8 cellular contexts compared by ENCODE assay signal in genomic region chr13:102591988-102592781, GRCh38. TPM values are rescaled to one million over a fixed set of nuclear protein-coding genes. Genes with fewer than 3 reads are reported as not detected.
A peak's percentile ranks its signal among the peaks of the same experiment; 100 is the strongest.
DNase-seq lines count a peak whose midpoint lies in the region; ATAC-seq and TF ChIP-seq lines count a peak whose summit lies in the region.

No MANE protein-coding gene starts in this region.

- H3F3A ChIP-seq in OCI-LY1 (ENCODE audit: insufficient read depth, low read length): peaks cover 4% of the 10 kb centered on the region; the same call in 1 of the 2 replicates

- no peaks in the 10 kb centered on the region for H3K9me3 Mint-ChIP-seq in activated T-cell treated with anti-CD3 and anti-CD28 coated beads, Interleukin-2, amount 50 U/mL, for 24 hours

- H3K4me3 ChIP-seq in HL-60 (replicated peaks; ENCODE audit: insufficient read depth, low read length) (peak overlapping the region; percentile 57), OCI-LY1 (ENCODE audit: low read depth, low read length, poor library complexity, severe bottlenecking) (peak overlapping the region; percentile 73), esophagus squamous epithelium (peak overlapping the region; percentile 54 to 75 (median 60))

- TF ChIP-seq POLR2A in esophagus squamous epithelium (IDR thresholded peaks at IDR 0.05): peak in 1 of 4 donors; percentile 22

- H3K4me1 ChIP-seq in OCI-LY1 (ENCODE audit: insufficient read depth, low read length, severe bottlenecking) (peaks cover 34% of the 10 kb centered on the region), esophagus squamous epithelium (peaks cover 4 to 31% (median 5%) of the 10 kb centered on the region in 3 donors)

- H3K4me2 ChIP-seq in OCI-LY1 (ENCODE audit: low read length): peak overlapping the region; percentile 95

- 1 to 3% methylated on average over 6 to 28 of the region's 36 CpGs for WGBS in esophagus squamous epithelium, 2 donors

- no peaks in the 10 kb centered on the region for H3K9me2 ChIP-seq in OCI-LY1 (ENCODE audit: low read depth, low read length)

- H3K27me3 ChIP-seq in HL-60 (ENCODE audit: insufficient read depth, poor library complexity, severe bottlenecking) (no peaks in the 10 kb centered on the region), OCI-LY1 (ENCODE audit: insufficient read depth, low read length) (no peaks in the 10 kb centered on the region), esophagus squamous epithelium (no peaks in the 10 kb centered on the region)

- H3K36me3 Mint-ChIP-seq in activated T-cell treated with anti-CD3 and anti-CD28 coated beads, Interleukin-2, amount 50 U/mL, for 24 hours (ENCODE audit: low read depth): peaks cover 11% of the 10 kb centered on the region

- DNase-seq in COR-L47 (lab: John Stamatoyannopoulos, UW) (peak; percentile 77), HL-60 (ENCODE audit: low read depth in 1 of 2, low spot score in 1 of 2) (peak in 1 of 2 experiments; percentile 80), esophagus squamous epithelium (lab: John Stamatoyannopoulos, UW) (peak; percentile 32), myocyte (ENCODE audit: low read depth) (peak; percentile 73)
- DNase-seq in activated T-cell treated with anti-CD3 and anti-CD28 coated beads, Interleukin-2, amount 50 U/mL, for 24 hours: peak; percentile 85
- DNase-seq in stimulated activated CD8-positive, alpha-beta memory T cell treated with anti-CD3 and anti-CD28 coated beads, Interleukin-7, amount 100 ng/mL, for 48 hours (ENCODE audit: extremely low read depth in 1 of 2, low read depth in 1 of 2): peak; percentile 41 to 73

- H3K9ac ChIP-seq in OCI-LY1 (ENCODE audit: low read length): peak overlapping the region; percentile 73

- peak overlapping the region; percentile 84 for H2AFZ ChIP-seq in OCI-LY1 (ENCODE audit: low read length)

- peak; percentile 49 for TF ChIP-seq CTCF in HL-60 (IDR thresholded peaks at IDR 0.05; ENCODE audit: insufficient read depth, low read length)
- peak; percentile 96 for TF ChIP-seq CTCF in OCI-LY1 (IDR thresholded peaks at IDR 0.05; ENCODE audit: low read length)
- peak; percentile 32 to 66 (median 61) for TF ChIP-seq CTCF in esophagus squamous epithelium (IDR thresholded peaks at IDR 0.05)

- peaks cover 37% of the 10 kb centered on the region for H3K4me1 Mint-ChIP-seq in activated T-cell treated with anti-CD3 and anti-CD28 coated beads, Interleukin-2, amount 50 U/mL, for 24 hours (ENCODE audit: low read depth)

- ATAC-seq in GM19463 (IDR thresholded peaks at IDR 0.05; ENCODE audit: unreplicated experiment): peak; percentile 33

- no peaks in the 10 kb centered on the region for H3K36me3 ChIP-seq in OCI-LY1 (ENCODE audit: insufficient read depth, low read length)
- H3K36me3 ChIP-seq in esophagus squamous epithelium: no peaks in the 10 kb centered on the region

- intact Hi-C loops in esophagus squamous epithelium (cut with DNase I): no loop called here

- no peaks in the 10 kb centered on the region for H3K27me3 Mint-ChIP-seq in activated T-cell treated with anti-CD3 and anti-CD28 coated beads, Interleukin-2, amount 50 U/mL, for 24 hours

- no peaks in the 10 kb centered on the region for H4K20me1 ChIP-seq in OCI-LY1 (ENCODE audit: insufficient read depth, low read length)

- peak overlapping the region; percentile 94 for H3K27ac Mint-ChIP-seq in activated T-cell treated with anti-CD3 and anti-CD28 coated beads, Interleukin-2, amount 50 U/mL, for 24 hours

- H3K4me3 Mint-ChIP-seq in activated T-cell treated with anti-CD3 and anti-CD28 coated beads, Interleukin-2, amount 50 U/mL, for 24 hours: peak overlapping the region; percentile 84

- H3K9me3 ChIP-seq in OCI-LY1 (ENCODE audit: low read length) (no peaks in the 10 kb centered on the region), esophagus squamous epithelium (no peaks in the 10 kb centered on the region)

- H3K27ac ChIP-seq in HL-60 (replicated peaks): peak overlapping the region; percentile 38
- peak overlapping the region; percentile 48 for H3K27ac ChIP-seq in OCI-LY1 (ENCODE audit: low read depth, low read length, poor library complexity, severe bottlenecking)
- H3K27ac ChIP-seq in esophagus squamous epithelium: peak overlapping the region; percentile 62 to 88 (median 86)

- peaks cover 10% of the 10 kb centered on the region; the same call in 1 of the 2 replicates for H3K79me2 ChIP-seq in OCI-LY1 (ENCODE audit: insufficient read depth, low read length)

RNA-seq across cellular contexts. Expression of gene TPP2, which starts 4.6 kb away (rescaled TPM):
- total RNA-seq in esophagus squamous epithelium (10 to 100 TPM; 19.9 to 39.9 (median 25.1) TPM), myocyte (49.3 and 54.6 TPM in 2 replicates)
- polyA plus RNA-seq in myocyte (2012): 11.4 TPM
